ENCODE assay signal across 1 cellular context in genomic region chr11:34490304-34490703, GRCh38.
TF ChIP-seq lines count a peak whose summit lies in the region.

No MANE protein-coding gene starts in this region.

TF ChIP-seq in HepG2, 621 proteins besides CTCF, POLR2A, EP300 and RAD21:
- TF ChIP-seq AGO1 (IDR thresholded peaks at IDR 0.05; ENCODE audit: low read depth, low read length, poor library complexity, severe bottlenecking): no peak
- TF ChIP-seq ZKSCAN1 (IDR thresholded peaks at IDR 0.05; ENCODE audit: low read length): 0 out of 2 replicates have a peak, but pooled peaks have one; percentile 18
